8 cellular contexts compared by ENCODE assay signal in genomic region chr20:44017905-44018683, GRCh38.
DNase-seq lines count a peak whose midpoint lies in the region; ATAC-seq lines count a peak whose summit lies in the region.

No MANE protein-coding gene starts in this region.

- DNase-seq in COLO668 (lab: John Stamatoyannopoulos, UW; ENCODE audit: unreplicated experiment): peak; percentile 92
- peak; percentile 78 for DNase-seq in NCI-H146 treated with DMSO at 0.1 percent for 48 hours (lab: John Stamatoyannopoulos, UW; ENCODE audit: unreplicated experiment)
- DNase-seq in astrocyte of the hippocampus (ENCODE audit: low read depth, low spot score): peak; percentile 92
- peak; percentile 35 for DNase-seq in mesenteric fat pad (ENCODE audit: low spot score)
- DNase-seq in activated gamma-delta T cell treated with Interleukin-2 at 50 U/mL for 16 hours: no peak
- no peak for DNase-seq in NCI-H1694 (lab: John Stamatoyannopoulos, UW)

- ATAC-seq in GM18868 (IDR thresholded peaks at IDR 0.05; ENCODE audit: unreplicated experiment) (no peak), GM21515 (IDR thresholded peaks at IDR 0.05; ENCODE audit: unreplicated experiment) (no peak)

Comparison
In these comparisons a context has a peak if more than half of its experiments do, and no peak if none do; other contexts are left out.
1. DNase-seq: peak in COLO668 (single experiment), NCI-H146 treated with DMSO at 0.1 percent for 48 hours (single experiment), astrocyte of the hippocampus (single experiment) and mesenteric fat pad (single experiment); none in activated gamma-delta T cell treated with Interleukin-2 at 50 U/mL for 16 hours (single experiment) and NCI-H1694 (single experiment).